Comparison of ENCODE assay signal across 10 cellular contexts in genomic region chr20:41142914-41143313, GRCh38. TPM values are rescaled to one million over a fixed set of nuclear protein-coding genes. Genes with fewer than 3 reads are reported as not detected.
DNase-seq lines count a peak whose midpoint lies in the region; ATAC-seq, FAIRE-seq and TF ChIP-seq lines count a peak whose summit lies in the region.
"Had no signal": no experiment of that assay in that cellular context is flagged by ENCODE, and none has a peak within 500 bp of the region (broad histone marks: within the 10 kb centered on the region; RNA-seq: fewer than 3 reads in every experiment).

No MANE protein-coding gene starts in this region.

- no peaks in the 10 kb centered on the region for H3K9me3 ChIP-seq in neural progenitor cell (ENCODE audit: low read depth)

- TF ChIP-seq CTCF in NB4 (IDR thresholded peaks at IDR 0.05; ENCODE audit: low read depth, low read length) (no peak), neural progenitor cell (IDR thresholded peaks at IDR 0.05) (no peak)

- H3K27me3 Mint-ChIP-seq in neural progenitor cell (ENCODE audit: insufficient read depth, low read depth): no peaks in the 10 kb centered on the region

- H3K36me3 ChIP-seq in neural progenitor cell: no peaks in the 10 kb centered on the region

- H3K4me1 ChIP-seq in neural progenitor cell: peaks cover 42% of the 10 kb centered on the region

- H3K4me3 Mint-ChIP-seq in neural progenitor cell: no peak overlapping the region

- H4K20me1 ChIP-seq in neural progenitor cell (ENCODE audit: low read depth): peaks cover 100% of the 10 kb centered on the region

- no peak overlapping the region for H3K27ac ChIP-seq in neural progenitor cell
- H3K27ac ChIP-seq: KMS-11 had no signal

- no peaks in the 10 kb centered on the region for H3K27me3 ChIP-seq in neural progenitor cell

- H3K79me2 ChIP-seq in neural progenitor cell (ENCODE audit: low read depth): peaks cover 100% of the 10 kb centered on the region

- no peak overlapping the region for H3K27ac Mint-ChIP-seq in neural progenitor cell

- H2AFZ ChIP-seq in neural progenitor cell (replicated peaks): no peak overlapping the region

- H3K36me3 Mint-ChIP-seq in neural progenitor cell: peaks cover 44% of the 10 kb centered on the region

- no peaks in the 10 kb centered on the region for H3K9me3 Mint-ChIP-seq in neural progenitor cell

- H3K4me3 ChIP-seq in NB4 (ENCODE audit: low read depth, low read length): no peak overlapping the region
- no peak overlapping the region for H3K4me3 ChIP-seq in neural progenitor cell

- DNase-seq in GM12892 (ENCODE audit: insufficient read length): no peak
- peak; percentile 55 for DNase-seq in NB4 (ENCODE audit: low read depth)
- DNase-seq in activated effector memory CD4-positive, alpha-beta T cell treated with Interleukin-2 at 50 U/mL for 16 hours: peak; percentile 42
- no peak for DNase-seq in neural progenitor cell (ENCODE audit: low spot score)
- no peak for DNase-seq in D341Med (ENCODE audit: low spot score)
- DNase-seq in COLO829 (ENCODE audit: low spot score): no peak
- DNase-seq in DMS153 treated with DMSO at 0.1 percent for 48 hours (lab: John Stamatoyannopoulos, UW; ENCODE audit: unreplicated experiment): no peak

- peak; percentile 46 for FAIRE-seq in GM12892 (lab: Jason Lieb, UNC)
- FAIRE-seq: TTC549 had no signal

- peak overlapping the region; percentile 17 for H3K9ac ChIP-seq in neural progenitor cell
- H3K9ac ChIP-seq: KMS-11 had no signal

- no peaks in the 10 kb centered on the region for H3F3A ChIP-seq in neural progenitor cell (ENCODE audit: low read depth)

- no peak for TF ChIP-seq POLR2A in GM12892 (IDR thresholded peaks at IDR 0.05; ENCODE audit: low read depth, low read length)
- no peak for TF ChIP-seq POLR2A in NB4 (IDR thresholded peaks at IDR 0.05; ENCODE audit: extremely low read depth, insufficient read length)

- no peak for ATAC-seq in GM18867 (IDR thresholded peaks at IDR 0.05; ENCODE audit: unreplicated experiment)

- peaks cover 55% of the 10 kb centered on the region for H3K4me1 Mint-ChIP-seq in neural progenitor cell

- peak overlapping the region; percentile 24 for H3K4me2 ChIP-seq in neural progenitor cell
- H3K4me2 ChIP-seq: KMS-11 had no signal

RNA-seq across cellular contexts. Expression of gene PLCG1, which starts 5.6 kb away (rescaled TPM):
- 73.2 TPM for polyA plus RNA-seq in GM12892 (2012; ENCODE audit: missing spikeins)
- total RNA-seq in neural progenitor cell (ENCODE audit: low replicate concordance): 146 and 265 TPM in 2 replicates

Comparison
In these comparisons a context has a peak if more than half of its experiments do, and no peak if none do; other contexts are left out.
1. DNase-seq: peak in NB4 (single experiment) and activated effector memory CD4-positive, alpha-beta T cell treated with Interleukin-2 at 50 U/mL for 16 hours (single experiment); none in GM12892 (single experiment), neural progenitor cell (single experiment), D341Med (single experiment), COLO829 (single experiment) and DMS153 treated with DMSO at 0.1 percent for 48 hours (single experiment).